9 cellular contexts compared by ENCODE assay signal in the genomic region with DNA sequence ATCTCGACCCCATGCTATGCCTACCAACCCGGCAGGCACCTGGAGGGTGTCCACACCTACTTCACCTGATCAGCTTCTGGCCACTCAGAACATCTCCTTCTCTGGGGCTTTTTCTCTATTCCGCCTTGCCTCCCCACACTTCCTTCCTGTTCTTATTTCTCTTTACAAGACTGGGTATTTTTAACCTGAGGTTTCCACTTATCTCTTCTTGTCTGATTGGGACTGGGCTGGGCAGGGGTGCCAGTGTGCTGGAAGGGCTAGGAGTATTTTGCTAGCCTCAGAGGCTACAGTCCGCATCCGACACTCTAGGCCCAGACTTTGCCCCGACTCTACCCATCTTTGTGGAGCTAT. TPM values are rescaled to one million over a fixed set of nuclear protein-coding genes. Genes with fewer than 3 reads are reported as not detected.
A peak's percentile ranks its signal among the peaks of the same experiment; 100 is the strongest.
DNase-seq lines count a peak whose midpoint lies in the region; ATAC-seq, FAIRE-seq and TF ChIP-seq lines count a peak whose summit lies in the region.
"Had no signal": no experiment of that assay in that cellular context is flagged by ENCODE, and none has a peak within 500 bp of the region (broad histone marks: within the 10 kb centered on the region; RNA-seq: fewer than 3 reads in every experiment).

No MANE protein-coding gene starts in this region.

- FAIRE-seq in pancreas (lab: Jason Lieb, UNC), result no peak

- POLR2A ChIA-PET in CD8-positive, alpha-beta memory T cell (lab: Charles Lee), result interaction anchor here (0.5 to 2.1 kb wide), 3 partner anchors 10 to 46 kb away, joined by 3 to 10 read pairs (median 5); no protein-coding TSS in a partner anchor

- TF ChIP-seq POLR2A in Peyer's patch (IDR thresholded peaks at IDR 0.05), result no peak

- H3K36me3 ChIP-seq in CD8-positive, alpha-beta memory T cell (ENCODE audit: insufficient read depth, low read length), result no peaks in the 10 kb centered on the region
- no peaks in the 10 kb centered on the region for H3K36me3 ChIP-seq in Peyer's patch
- no peaks in the 10 kb centered on the region for H3K36me3 ChIP-seq in effector memory CD4-positive, alpha-beta T cell (ENCODE audit: control insufficient read depth, insufficient read depth, low read length)
- no peaks in the 10 kb centered on the region for H3K36me3 ChIP-seq in pancreas

- no peaks in the 10 kb centered on the region for H3K36me3 Mint-ChIP-seq in CD8-positive, alpha-beta memory T cell

- no peaks in the 10 kb centered on the region for H3K9me3 ChIP-seq in CD8-positive, alpha-beta memory T cell (ENCODE audit: low read length)
- H3K9me3 ChIP-seq in Peyer's patch (no peaks in the 10 kb centered on the region), pancreas (no peaks in the 10 kb centered on the region)
- no peaks in the 10 kb centered on the region for H3K9me3 ChIP-seq in effector memory CD4-positive, alpha-beta T cell (ENCODE audit: control insufficient read depth, low read length)

- peak overlapping the region; percentile 1 to 91 (median 82) for H3K4me3 Mint-ChIP-seq in CD8-positive, alpha-beta memory T cell

- H3K27ac Mint-ChIP-seq in CD8-positive, alpha-beta memory T cell, result peak overlapping the region; percentile 81 to 99 (median 95)

- H3K9me3 Mint-ChIP-seq in CD8-positive, alpha-beta memory T cell, result no peaks in the 10 kb centered on the region

- peak overlapping the region; percentile 47 for H3K4me3 ChIP-seq in CD8-positive, alpha-beta memory T cell (ENCODE audit: low read length)
- H3K4me3 ChIP-seq in Peyer's patch (no peak overlapping the region), pancreas (no peak overlapping the region)
- H3K4me3 ChIP-seq in effector memory CD4-positive, alpha-beta T cell (ENCODE audit: insufficient read depth, low read depth, low read length, poor library complexity, severe bottlenecking), result peak overlapping the region; percentile 6

- H3K27me3 Mint-ChIP-seq in CD8-positive, alpha-beta memory T cell, result no peaks in the 10 kb centered on the region

- DNase-seq in CD8-positive, alpha-beta memory T cell, result peak; percentile 9 to 62 (median 43)
- DNase-seq in Peyer's patch, result peak in 2 of 3 donors; percentile 65 to 75
- peak; percentile 23 to 32 (median 27) for DNase-seq in effector memory CD4-positive, alpha-beta T cell
- no peak for DNase-seq in pancreas
- no peak for DNase-seq in NCI-H774 (lab: John Stamatoyannopoulos, UW)
- no peak for DNase-seq in COLO668 (lab: John Stamatoyannopoulos, UW; ENCODE audit: unreplicated experiment)
- no peak for DNase-seq in NCI-H146 (lab: John Stamatoyannopoulos, UW)
- DNase-seq: NCI-H748 treated with DMSO at 0.1 percent for 48 hours had no signal

- CTCF ChIA-PET in CD8-positive, alpha-beta memory T cell (lab: Charles Lee), result interaction anchor here (1.1 to 4.6 kb wide), 7 partner anchors 19 to 209 kb away, joined by 3 to 26 read pairs (median 4); no protein-coding TSS in a partner anchor

- WGBS in pancreas, 2 donors, result 78 to 82% methylated on average over 6 of the region's 6 CpGs

- H3K4me1 Mint-ChIP-seq in CD8-positive, alpha-beta memory T cell, result peaks cover 48 to 60% (median 57%) of the 10 kb centered on the region in 3 donors

- H3K4me1 ChIP-seq in CD8-positive, alpha-beta memory T cell (ENCODE audit: insufficient read depth, low read length), result peaks cover 47% of the 10 kb centered on the region
- H3K4me1 ChIP-seq in Peyer's patch (peaks cover 0 to 32% (median 18%) of the 10 kb centered on the region in 4 donors), pancreas (no peaks in the 10 kb centered on the region)
- H3K4me1 ChIP-seq in effector memory CD4-positive, alpha-beta T cell (ENCODE audit: control insufficient read depth, insufficient read depth, low read length, poor library complexity, severe bottlenecking), result peaks cover 46% of the 10 kb centered on the region

- ATAC-seq in GM21381 (IDR thresholded peaks at IDR 0.05; ENCODE audit: unreplicated experiment) (peak; percentile 50), pancreas (no peak)

- no peak for TF ChIP-seq CTCF in Peyer's patch (IDR thresholded peaks at IDR 0.05)
- no peak for TF ChIP-seq CTCF in pancreas (IDR thresholded peaks at IDR 0.05)

- H3K27me3 ChIP-seq in CD8-positive, alpha-beta memory T cell (ENCODE audit: insufficient read depth, low read length, poor library complexity, severe bottlenecking), result no peaks in the 10 kb centered on the region
- H3K27me3 ChIP-seq in Peyer's patch (no peaks in the 10 kb centered on the region), pancreas (no peaks in the 10 kb centered on the region)
- H3K27me3 ChIP-seq in effector memory CD4-positive, alpha-beta T cell (replicated peaks; ENCODE audit: control insufficient read depth, insufficient read depth, low read length, poor library complexity, severe bottlenecking), result no peaks in the 10 kb centered on the region

- intact Hi-C loops in pancreas (cut with DNase I), result loop anchor here in 1 of 3 donors (10.0 kb wide), 1 partner anchor 63 kb away; no protein-coding TSS in a partner anchor

- H3K27ac ChIP-seq in CD8-positive, alpha-beta memory T cell (ENCODE audit: low read depth, low read length), result peak overlapping the region; percentile 58
- H3K27ac ChIP-seq in Peyer's patch, result peak overlapping the region; percentile 31 to 82 (median 56)
- H3K27ac ChIP-seq in effector memory CD4-positive, alpha-beta T cell (ENCODE audit: insufficient read depth, low read length, poor library complexity, severe bottlenecking), result peak overlapping the region; percentile 63
- H3K27ac ChIP-seq in pancreas, result no peak overlapping the region

RNA-seq across cellular contexts. Expression of gene ZNF652, which starts 26.2 kb away (rescaled TPM):
- 10 to 100 TPM; 11.5 to 11.9 TPM for total RNA-seq in CD8-positive, alpha-beta memory T cell
- 27.7 TPM for polyA plus RNA-seq in CD8-positive, alpha-beta memory T cell
- total RNA-seq in Peyer's patch (10 to 100 TPM; 36.5 to 56.1 (median 42.5) TPM), pancreas (10 to 100 TPM; 16.8 to 32.4 (median 22.7) TPM)
- 10 to 100 TPM; 17.0 to 18.6 TPM for polyA plus RNA-seq in pancreas

RNA-seq across cellular contexts. Expression of gene PHB1, which starts 26.4 kb away (rescaled TPM):
- total RNA-seq in CD8-positive, alpha-beta memory T cell, result 100 to 1,000 TPM; 440 to 450 TPM
- 164 TPM for polyA plus RNA-seq in CD8-positive, alpha-beta memory T cell
- 10 to 100 TPM; 59.5 to 75.9 (median 69.9) TPM for total RNA-seq in Peyer's patch
- total RNA-seq in pancreas, result 10 to 100 TPM; 30.1 to 71.8 (median 59.4) TPM
- polyA plus RNA-seq in pancreas, result 10 to 100 TPM; 37.6 to 52.8 TPM

Comparison
In these comparisons a context has a peak if more than half of its experiments do, and no peak if none do; other contexts are left out.
1. DNase-seq: peak in CD8-positive, alpha-beta memory T cell (5 of 5), Peyer's patch (2 of 3) and effector memory CD4-positive, alpha-beta T cell (3 of 3); none in pancreas (0 of 6), NCI-H774 (single experiment), COLO668 (single experiment) and NCI-H146 (single experiment).
2. H3K27ac ChIP-seq: peak in CD8-positive, alpha-beta memory T cell (single experiment), Peyer's patch (4 of 4) and effector memory CD4-positive, alpha-beta T cell (single experiment); none in pancreas (0 of 4).
3. H3K4me3 ChIP-seq: peak in CD8-positive, alpha-beta memory T cell (single experiment) and effector memory CD4-positive, alpha-beta T cell (single experiment); none in Peyer's patch (0 of 4) and pancreas (0 of 4).
4. RNA of gene PHB1, which starts 26.4 kb away (total RNA-seq): 440 to 450 TPM in CD8-positive, alpha-beta memory T cell; 59.5 to 75.9 TPM in Peyer's patch and 30.1 to 71.8 TPM in pancreas; every median in the first group is over 4 times any median in the second.